Comparison of ENCODE assay signal across 29 cellular contexts in the genomic region with DNA sequence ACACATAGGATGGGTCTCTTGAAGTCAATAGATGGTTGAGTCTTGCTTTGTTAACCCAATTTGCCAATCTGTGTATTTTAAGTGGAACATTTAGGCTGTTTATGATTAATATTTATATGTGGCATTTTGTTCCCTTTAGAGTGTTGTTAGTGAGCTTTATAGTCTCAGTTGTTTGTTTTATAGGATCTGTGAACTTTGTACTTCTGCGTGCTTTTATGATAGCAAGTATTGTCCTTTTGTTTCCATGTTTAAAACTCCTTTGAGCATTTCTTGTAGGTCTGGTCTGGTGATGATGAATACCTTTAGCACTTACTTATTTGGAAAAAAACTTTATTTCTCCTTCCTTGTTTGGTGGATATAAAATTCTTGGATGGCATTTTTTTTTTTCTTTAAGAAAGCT. TPM values are rescaled to one million over a fixed set of nuclear protein-coding genes. Genes with fewer than 3 reads are reported as not detected.
"Had no signal": no experiment of that assay in that cellular context is flagged by ENCODE, and none has a peak within 500 bp of the region (broad histone marks: within the 10 kb centered on the region; RNA-seq: fewer than 3 reads in every experiment).

No MANE protein-coding gene starts in this region.

- H3K36me3 ChIP-seq: neural progenitor cell, ovary, right lobe of liver, sigmoid colon, spleen, suprapubic skin, transverse colon, upper lobe of right lung, vagina had no signal

- H3K4me1 ChIP-seq: neural progenitor cell, parathyroid adenoma, psoas muscle, right lobe of liver, sigmoid colon, spleen, suprapubic skin, testis, tibial artery, transverse colon, upper lobe of right lung, vagina had no signal

- DNase-seq: naive thymus-derived CD4-positive, alpha-beta T cell; natural killer cell; occipital lobe; ovary; posterior cingulate gyrus; psoas muscle; right cardiac atrium; right lobe of liver; sigmoid colon; spleen; stimulated activated CD4-positive, alpha-beta T cell treated with anti-CD3 and anti-CD28 coated beads, Interleukin-12 subunit alpha, Interleukin-12 subunit beta, amount 100 ng/mL, for 4 hours; stimulated activated CD4-positive, alpha-beta T cell treated with anti-CD3 and anti-CD28 coated beads, Interleukin-1b, Interleukin-23, amount 100 ng/mL, for 48 hours; stimulated activated CD4-positive, alpha-beta T cell treated with anti-CD3 and anti-CD28 coated beads, Interleukin-4, amount 100 ng/mL, for 1 hour; stimulated activated CD4-positive, alpha-beta T cell treated with anti-CD3 and anti-CD28 coated beads, Interleukin-4, amount 100 ng/mL, for 4 hours; stimulated activated CD8-positive, alpha-beta memory T cell treated with anti-CD3 and anti-CD28 coated beads, Interleukin-4, amount 100 ng/mL, for 48 hours; stimulated activated naive CD4-positive, alpha-beta T cell; stimulated activated naive CD8-positive, alpha-beta T cell treated with anti-CD3 and anti-CD28 coated beads, Interleukin-15, amount 100 ng/mL, for 72 hours; stimulated activated naive CD8-positive, alpha-beta T cell treated with anti-CD3 and anti-CD28 coated beads, Interleukin-15, Interleukin-2, amounts not matched to agents 100 U/mL and 50 U/mL, for 24 hours; substantia nigra; testis; tibial artery; transverse colon; upper lobe of right lung had no signal

- ATAC-seq: naive thymus-derived CD4-positive, alpha-beta T cell; natural killer cell; psoas muscle; right cardiac atrium; right lobe of liver; stimulated activated memory B cell treated with anti-CD40 and anti-IgM and Interleukin-4, amounts not matched to agents 10 μg/mL and 1 μg/mL and 100 μg/mL, for 72 hours; stimulated activated naive CD8-positive, alpha-beta T cell treated with anti-CD3 and anti-CD28 coated beads, Interleukin-15, amount 100 ng/mL, for 72 hours; stimulated activated naive CD8-positive, alpha-beta T cell treated with anti-CD3 and anti-CD28 coated beads, Interleukin-15, Interleukin-2, amounts not matched to agents 100 U/mL and 50 U/mL, for 24 hours; upper lobe of right lung had no signal

- H3K4me3 ChIP-seq: neural progenitor cell, ovary, psoas muscle, right lobe of liver, sigmoid colon, smooth muscle cell, spleen, suprapubic skin, testis, tibial artery, transverse colon, upper lobe of right lung, vagina had no signal

- H3K9me3 ChIP-seq: ovary, testis had no signal

RNA-seq across cellular contexts. Expression of a gene that starts 31.2 kb away (rescaled TPM):
- total RNA-seq: vagina had no signal
